1 cellular context compared by ENCODE assay signal in the genomic region with DNA sequence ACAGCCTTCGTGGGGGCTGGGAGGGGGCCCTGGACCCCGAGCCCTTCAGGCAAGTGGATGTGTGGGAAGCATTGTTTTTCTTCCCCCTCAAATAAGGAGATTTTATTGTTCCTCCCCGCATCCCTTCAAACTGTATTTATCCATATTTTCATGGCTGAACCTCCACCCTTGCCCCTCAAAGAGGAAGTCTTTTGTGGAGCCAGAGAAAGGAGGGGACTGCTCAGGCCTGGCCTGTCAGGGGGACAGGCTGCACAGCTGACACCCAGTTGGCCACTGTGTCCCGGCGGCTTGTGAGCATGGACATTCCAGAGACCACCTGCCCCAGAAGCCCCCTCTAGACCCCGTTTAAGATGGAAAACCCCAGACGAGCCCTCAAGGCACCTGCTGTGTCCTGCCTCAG.
TF ChIP-seq lines count a peak whose summit lies in the region.

No MANE protein-coding gene starts in this region.

TF ChIP-seq in K562, 482 proteins besides CTCF, POLR2A, EP300 and RAD21:
- TF ChIP-seq SRF (CRISPR knock-in tag; IDR thresholded peaks at IDR 0.05) (no peak), SPI1 (IDR thresholded peaks at IDR 0.05; ENCODE audit: borderline replicate concordance, low read depth, low read length) (peak; percentile 63; the same call in 1 of the 2 replicates)
